In the genomic region with DNA sequence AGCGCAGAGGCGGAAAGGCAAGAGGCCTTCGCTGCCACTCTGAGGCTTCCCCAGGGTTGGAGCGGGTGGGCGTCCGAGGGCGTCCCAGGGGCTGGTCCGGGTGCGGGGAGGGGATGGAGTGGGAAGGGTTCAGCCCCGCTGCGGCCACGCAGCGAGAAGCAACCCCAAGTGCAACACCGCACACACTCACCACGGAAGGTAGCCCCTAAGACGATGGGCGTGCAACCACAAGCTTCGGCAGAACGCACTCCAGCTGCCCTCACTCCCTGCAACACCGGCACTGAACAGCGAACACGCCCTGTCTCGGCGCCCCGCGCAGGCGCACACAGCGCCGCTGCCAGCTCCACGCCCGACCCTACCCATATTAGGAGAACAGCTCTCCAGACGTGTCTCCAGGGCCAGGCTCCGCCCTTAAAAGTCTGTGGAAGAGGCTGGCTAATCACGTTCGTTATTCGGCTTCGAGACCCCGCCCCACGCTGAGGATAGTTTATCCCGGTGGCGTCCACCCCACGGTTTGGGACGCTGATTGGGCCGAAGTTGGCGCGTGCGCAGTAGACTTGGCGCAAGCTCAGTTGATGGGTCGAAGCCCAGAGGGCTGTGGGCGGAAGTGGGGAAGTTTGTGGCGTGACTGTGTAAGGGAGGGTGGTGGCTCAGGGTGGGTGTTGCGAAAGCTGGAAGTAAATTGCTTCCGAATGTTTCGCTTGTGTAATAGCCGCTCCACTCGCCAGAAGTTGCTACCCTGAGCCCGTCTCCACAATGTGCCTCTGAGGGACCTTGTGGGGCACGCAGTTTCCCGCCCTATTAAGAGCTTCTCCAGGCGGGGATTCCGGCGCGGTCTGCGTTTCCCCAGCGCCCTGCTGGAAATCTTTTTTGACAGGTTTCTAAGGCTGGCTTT, we compare ENCODE assay signal across 1 cellular context.
TF ChIP-seq lines count a peak whose summit lies in the region.

A gene (minus strand): TSS at position 300 of the 895 bp plus-strand sequence. CDS start 343 bp downstream, outside the sequence.

TF ChIP-seq in HepG2, 621 proteins besides CTCF, POLR2A, EP300 and RAD21 (continued from another document and continues in another):
- TF ChIP-seq, protein P1, sequence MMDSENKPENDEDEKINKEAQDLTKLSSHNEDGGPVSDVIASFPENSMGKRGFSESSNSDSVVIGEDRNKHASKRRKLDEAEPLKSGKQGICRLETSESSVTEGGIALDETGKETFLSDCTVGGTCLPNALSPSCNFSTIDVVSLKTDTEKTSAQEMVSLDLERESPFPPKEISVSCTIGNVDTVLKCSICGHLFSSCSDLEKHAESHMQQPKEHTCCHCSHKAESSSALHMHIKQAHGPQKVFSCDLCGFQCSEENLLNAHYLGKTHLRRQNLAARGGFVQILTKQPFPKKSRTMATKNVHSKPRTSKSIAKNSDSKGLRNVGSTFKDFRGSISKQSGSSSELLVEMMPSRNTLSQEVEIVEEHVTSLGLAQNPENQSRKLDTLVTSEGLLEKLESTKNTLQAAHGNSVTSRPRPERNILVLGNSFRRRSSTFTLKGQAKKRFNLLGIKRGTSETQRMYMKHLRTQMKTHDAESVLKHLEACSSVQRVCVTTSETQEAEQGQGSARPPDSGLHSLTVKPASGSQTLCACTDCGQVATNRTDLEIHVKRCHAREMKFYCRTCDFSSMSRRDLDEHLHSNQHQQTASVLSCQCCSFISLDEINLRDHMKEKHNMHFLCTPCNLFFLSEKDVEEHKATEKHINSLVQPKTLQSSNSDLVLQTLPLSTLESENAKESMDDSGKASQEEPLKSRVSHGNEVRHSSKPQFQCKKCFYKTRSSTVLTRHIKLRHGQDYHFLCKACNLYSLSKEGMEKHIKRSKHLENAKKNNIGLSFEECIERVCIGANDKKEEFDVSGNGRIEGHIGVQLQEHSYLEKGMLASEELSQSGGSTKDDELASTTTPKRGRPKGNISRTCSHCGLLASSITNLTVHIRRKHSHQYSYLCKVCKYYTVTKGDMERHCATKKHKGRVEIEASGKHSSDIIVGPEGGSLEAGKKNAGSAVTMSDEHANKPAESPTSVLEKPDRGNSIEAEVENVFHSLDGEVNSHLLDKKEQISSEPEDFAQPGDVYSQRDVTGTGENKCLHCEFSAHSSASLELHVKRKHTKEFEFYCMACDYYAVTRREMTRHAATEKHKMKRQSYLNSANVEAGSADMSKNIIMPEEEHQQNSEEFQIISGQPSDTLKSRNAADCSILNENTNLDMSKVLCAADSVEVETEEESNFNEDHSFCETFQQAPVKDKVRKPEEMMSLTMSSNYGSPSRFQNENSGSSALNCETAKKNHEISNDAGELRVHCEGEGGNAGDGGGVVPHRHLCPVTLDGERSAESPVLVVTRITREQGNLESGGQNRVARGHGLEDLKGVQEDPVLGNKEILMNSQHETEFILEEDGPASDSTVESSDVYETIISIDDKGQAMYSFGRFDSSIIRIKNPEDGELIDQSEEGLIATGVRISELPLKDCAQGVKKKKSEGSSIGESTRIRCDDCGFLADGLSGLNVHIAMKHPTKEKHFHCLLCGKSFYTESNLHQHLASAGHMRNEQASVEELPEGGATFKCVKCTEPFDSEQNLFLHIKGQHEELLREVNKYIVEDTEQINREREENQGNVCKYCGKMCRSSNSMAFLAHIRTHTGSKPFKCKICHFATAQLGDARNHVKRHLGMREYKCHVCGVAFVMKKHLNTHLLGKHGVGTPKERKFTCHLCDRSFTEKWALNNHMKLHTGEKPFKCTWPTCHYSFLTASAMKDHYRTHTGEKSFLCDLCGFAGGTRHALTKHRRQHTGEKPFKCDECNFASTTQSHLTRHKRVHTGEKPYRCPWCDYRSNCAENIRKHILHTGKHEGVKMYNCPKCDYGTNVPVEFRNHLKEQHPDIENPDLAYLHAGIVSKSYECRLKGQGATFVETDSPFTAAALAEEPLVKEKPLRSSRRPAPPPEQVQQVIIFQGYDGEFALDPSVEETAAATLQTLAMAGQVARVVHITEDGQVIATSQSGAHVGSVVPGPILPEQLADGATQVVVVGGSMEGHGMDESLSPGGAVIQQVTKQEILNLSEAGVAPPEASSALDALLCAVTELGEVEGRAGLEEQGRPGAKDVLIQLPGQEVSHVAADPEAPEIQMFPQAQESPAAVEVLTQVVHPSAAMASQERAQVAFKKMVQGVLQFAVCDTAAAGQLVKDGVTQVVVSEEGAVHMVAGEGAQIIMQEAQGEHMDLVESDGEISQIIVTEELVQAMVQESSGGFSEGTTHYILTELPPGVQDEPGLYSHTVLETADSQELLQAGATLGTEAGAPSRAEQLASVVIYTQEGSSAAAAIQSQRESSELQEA (CRISPR knock-in tag; IDR thresholded peaks at IDR 0.05; ENCODE audit: not compliant biosample characterization), result peak; percentile 69
- TF ChIP-seq HDAC1 (CRISPR knock-in tag; IDR thresholded peaks at IDR 0.05) (peak; percentile 65; the same call in 1 of the 2 replicates), MTF2 (CRISPR knock-in tag; IDR thresholded peaks at IDR 0.05; ENCODE audit: borderline replicate concordance) (no peak), WIZ (CRISPR knock-in tag; IDR thresholded peaks at IDR 0.05) (no peak), ZNF282 (IDR thresholded peaks at IDR 0.05; ENCODE audit: partially characterized antibody) (no peak), NRL (CRISPR knock-in tag; IDR thresholded peaks at IDR 0.05; ENCODE audit: borderline replicate concordance) (peak; percentile 68; the same call in 1 of the 2 replicates), ZNF605 (CRISPR knock-in tag; IDR thresholded peaks at IDR 0.05) (peak; percentile 91), THYN1 (CRISPR knock-in tag; IDR thresholded peaks at IDR 0.05; ENCODE audit: borderline replicate concordance, low read depth) (no peak), PPARG (CRISPR knock-in tag; conservative IDR thresholded peaks at IDR 0.05) (0 out of 2 replicates have a peak, but pooled peaks have one; percentile 13), MEIS2 (CRISPR knock-in tag; IDR thresholded peaks at IDR 0.05) (0 out of 2 replicates have a peak, but pooled peaks have one; percentile 30), U2AF2 (IDR thresholded peaks at IDR 0.05; ENCODE audit: low read depth, low read length) (no peak), KDM5B (CRISPR knock-in tag; IDR thresholded peaks at IDR 0.05; ENCODE audit: borderline replicate concordance) (peak; percentile 91), ZNF530 (CRISPR knock-in tag; IDR thresholded peaks at IDR 0.05; ENCODE audit: low read depth) (no peak), MAF1 (CRISPR knock-in tag; IDR thresholded peaks at IDR 0.05; ENCODE audit: borderline replicate concordance) (no peak), KAT7 (CRISPR knock-in tag; IDR thresholded peaks at IDR 0.05; ENCODE audit: borderline replicate concordance) (no peak), ZNF33A (CRISPR knock-in tag; IDR thresholded peaks at IDR 0.05; ENCODE audit: borderline replicate concordance) (no peak), ZNF747 (CRISPR knock-in tag; IDR thresholded peaks at IDR 0.05; ENCODE audit: borderline replicate concordance) (no peak; the same call in 1 of the 2 replicates), ISX (CRISPR knock-in tag; conservative IDR thresholded peaks at IDR 0.05) (0 out of 2 replicates have a peak, but pooled peaks have one; percentile 30), TOPORS (CRISPR knock-in tag; IDR thresholded peaks at IDR 0.05) (no peak), SYNCRIP (IDR thresholded peaks at IDR 0.05; ENCODE audit: insufficient read depth, low read depth, low read length) (no peak), FOXO1 (CRISPR knock-in tag; IDR thresholded peaks at IDR 0.05) (no peak), KLF6 (CRISPR knock-in tag; IDR thresholded peaks at IDR 0.05) (peak; percentile 32; the same call in 1 of the 2 replicates), HMG20B (CRISPR knock-in tag; conservative IDR thresholded peaks at IDR 0.05) (no peak), ZNF34 (CRISPR knock-in tag; IDR thresholded peaks at IDR 0.05; ENCODE audit: borderline replicate concordance) (no peak), BRD4 (CRISPR knock-in tag; IDR thresholded peaks at IDR 0.05) (no peak), ZNF274 (CRISPR knock-in tag; IDR thresholded peaks at IDR 0.05) (peak; percentile 56; the same call in 1 of the 2 replicates), ZNF644 (CRISPR knock-in tag; IDR thresholded peaks at IDR 0.05; ENCODE audit: low read depth) (no peak)
- TF ChIP-seq, protein P2, sequence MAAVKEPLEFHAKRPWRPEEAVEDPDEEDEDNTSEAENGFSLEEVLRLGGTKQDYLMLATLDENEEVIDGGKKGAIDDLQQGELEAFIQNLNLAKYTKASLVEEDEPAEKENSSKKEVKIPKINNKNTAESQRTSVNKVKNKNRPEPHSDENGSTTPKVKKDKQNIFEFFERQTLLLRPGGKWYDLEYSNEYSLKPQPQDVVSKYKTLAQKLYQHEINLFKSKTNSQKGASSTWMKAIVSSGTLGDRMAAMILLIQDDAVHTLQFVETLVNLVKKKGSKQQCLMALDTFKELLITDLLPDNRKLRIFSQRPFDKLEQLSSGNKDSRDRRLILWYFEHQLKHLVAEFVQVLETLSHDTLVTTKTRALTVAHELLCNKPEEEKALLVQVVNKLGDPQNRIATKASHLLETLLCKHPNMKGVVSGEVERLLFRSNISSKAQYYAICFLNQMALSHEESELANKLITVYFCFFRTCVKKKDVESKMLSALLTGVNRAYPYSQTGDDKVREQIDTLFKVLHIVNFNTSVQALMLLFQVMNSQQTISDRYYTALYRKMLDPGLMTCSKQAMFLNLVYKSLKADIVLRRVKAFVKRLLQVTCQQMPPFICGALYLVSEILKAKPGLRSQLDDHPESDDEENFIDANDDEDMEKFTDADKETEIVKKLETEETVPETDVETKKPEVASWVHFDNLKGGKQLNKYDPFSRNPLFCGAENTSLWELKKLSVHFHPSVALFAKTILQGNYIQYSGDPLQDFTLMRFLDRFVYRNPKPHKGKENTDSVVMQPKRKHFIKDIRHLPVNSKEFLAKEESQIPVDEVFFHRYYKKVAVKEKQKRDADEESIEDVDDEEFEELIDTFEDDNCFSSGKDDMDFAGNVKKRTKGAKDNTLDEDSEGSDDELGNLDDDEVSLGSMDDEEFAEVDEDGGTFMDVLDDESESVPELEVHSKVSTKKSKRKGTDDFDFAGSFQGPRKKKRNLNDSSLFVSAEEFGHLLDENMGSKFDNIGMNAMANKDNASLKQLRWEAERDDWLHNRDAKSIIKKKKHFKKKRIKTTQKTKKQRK (IDR thresholded peaks at IDR 0.05; ENCODE audit: low read length), result no peak
- TF ChIP-seq, protein P3, sequence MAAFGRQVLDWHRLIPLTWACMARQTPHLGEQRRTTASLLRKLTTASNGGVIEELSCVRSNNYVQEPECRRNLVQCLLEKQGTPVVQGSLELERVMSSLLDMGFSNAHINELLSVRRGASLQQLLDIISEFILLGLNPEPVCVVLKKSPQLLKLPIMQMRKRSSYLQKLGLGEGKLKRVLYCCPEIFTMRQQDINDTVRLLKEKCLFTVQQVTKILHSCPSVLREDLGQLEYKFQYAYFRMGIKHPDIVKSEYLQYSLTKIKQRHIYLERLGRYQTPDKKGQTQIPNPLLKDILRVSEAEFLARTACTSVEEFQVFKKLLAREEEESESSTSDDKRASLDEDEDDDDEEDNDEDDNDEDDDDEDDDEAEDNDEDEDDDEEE (CRISPR knock-in tag; IDR thresholded peaks at IDR 0.05), result no peak
- TF ChIP-seq, protein P4, sequence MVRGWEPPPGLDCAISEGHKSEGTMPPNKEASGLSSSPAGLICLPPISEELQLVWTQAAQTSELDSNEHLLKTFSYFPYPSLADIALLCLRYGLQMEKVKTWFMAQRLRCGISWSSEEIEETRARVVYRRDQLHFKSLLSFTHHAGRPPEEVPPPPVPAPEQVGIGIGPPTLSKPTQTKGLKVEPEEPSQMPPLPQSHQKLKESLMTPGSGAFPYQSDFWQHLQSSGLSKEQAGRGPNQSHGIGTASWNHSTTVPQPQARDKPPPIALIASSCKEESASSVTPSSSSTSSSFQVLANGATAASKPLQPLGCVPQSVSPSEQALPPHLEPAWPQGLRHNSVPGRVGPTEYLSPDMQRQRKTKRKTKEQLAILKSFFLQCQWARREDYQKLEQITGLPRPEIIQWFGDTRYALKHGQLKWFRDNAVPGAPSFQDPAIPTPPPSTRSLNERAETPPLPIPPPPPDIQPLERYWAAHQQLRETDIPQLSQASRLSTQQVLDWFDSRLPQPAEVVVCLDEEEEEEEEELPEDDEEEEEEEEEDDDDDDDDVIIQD (CRISPR knock-in tag; IDR thresholded peaks at IDR 0.05; ENCODE audit: low read depth), result peak; percentile 89; the same call in 1 of the 2 replicates
- TF ChIP-seq, protein P5, sequence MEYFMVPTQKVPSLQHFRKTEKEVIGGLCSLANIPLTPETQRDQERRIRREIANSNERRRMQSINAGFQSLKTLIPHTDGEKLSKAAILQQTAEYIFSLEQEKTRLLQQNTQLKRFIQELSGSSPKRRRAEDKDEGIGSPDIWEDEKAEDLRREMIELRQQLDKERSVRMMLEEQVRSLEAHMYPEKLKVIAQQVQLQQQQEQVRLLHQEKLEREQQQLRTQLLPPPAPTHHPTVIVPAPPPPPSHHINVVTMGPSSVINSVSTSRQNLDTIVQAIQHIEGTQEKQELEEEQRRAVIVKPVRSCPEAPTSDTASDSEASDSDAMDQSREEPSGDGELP (IDR thresholded peaks at IDR 0.05; ENCODE audit: borderline replicate concordance, low read depth), result peak; percentile 30; the same call in 1 of the 2 replicates
- TF ChIP-seq, protein P6, sequence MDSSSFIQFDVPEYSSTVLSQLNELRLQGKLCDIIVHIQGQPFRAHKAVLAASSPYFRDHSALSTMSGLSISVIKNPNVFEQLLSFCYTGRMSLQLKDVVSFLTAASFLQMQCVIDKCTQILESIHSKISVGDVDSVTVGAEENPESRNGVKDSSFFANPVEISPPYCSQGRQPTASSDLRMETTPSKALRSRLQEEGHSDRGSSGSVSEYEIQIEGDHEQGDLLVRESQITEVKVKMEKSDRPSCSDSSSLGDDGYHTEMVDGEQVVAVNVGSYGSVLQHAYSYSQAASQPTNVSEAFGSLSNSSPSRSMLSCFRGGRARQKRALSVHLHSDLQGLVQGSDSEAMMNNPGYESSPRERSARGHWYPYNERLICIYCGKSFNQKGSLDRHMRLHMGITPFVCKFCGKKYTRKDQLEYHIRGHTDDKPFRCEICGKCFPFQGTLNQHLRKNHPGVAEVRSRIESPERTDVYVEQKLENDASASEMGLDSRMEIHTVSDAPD (CRISPR knock-in tag; IDR thresholded peaks at IDR 0.05), result no peak
- TF ChIP-seq, protein P7, sequence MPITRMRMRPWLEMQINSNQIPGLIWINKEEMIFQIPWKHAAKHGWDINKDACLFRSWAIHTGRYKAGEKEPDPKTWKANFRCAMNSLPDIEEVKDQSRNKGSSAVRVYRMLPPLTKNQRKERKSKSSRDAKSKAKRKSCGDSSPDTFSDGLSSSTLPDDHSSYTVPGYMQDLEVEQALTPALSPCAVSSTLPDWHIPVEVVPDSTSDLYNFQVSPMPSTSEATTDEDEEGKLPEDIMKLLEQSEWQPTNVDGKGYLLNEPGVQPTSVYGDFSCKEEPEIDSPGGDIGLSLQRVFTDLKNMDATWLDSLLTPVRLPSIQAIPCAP (CRISPR knock-in tag; IDR thresholded peaks at IDR 0.05; ENCODE audit: low read depth), result no peak
- TF ChIP-seq, protein P8, sequence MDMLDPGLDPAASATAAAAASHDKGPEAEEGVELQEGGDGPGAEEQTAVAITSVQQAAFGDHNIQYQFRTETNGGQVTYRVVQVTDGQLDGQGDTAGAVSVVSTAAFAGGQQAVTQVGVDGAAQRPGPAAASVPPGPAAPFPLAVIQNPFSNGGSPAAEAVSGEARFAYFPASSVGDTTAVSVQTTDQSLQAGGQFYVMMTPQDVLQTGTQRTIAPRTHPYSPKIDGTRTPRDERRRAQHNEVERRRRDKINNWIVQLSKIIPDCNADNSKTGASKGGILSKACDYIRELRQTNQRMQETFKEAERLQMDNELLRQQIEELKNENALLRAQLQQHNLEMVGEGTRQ (IDR thresholded peaks at IDR 0.05; ENCODE audit: low read depth, low read length), result no peak
- TF ChIP-seq, protein P8 (CRISPR knock-in tag; IDR thresholded peaks at IDR 0.05; ENCODE audit: borderline replicate concordance), result peak; percentile 93; the same call in 1 of the 2 replicates
